7 cellular contexts compared by ENCODE assay signal in genomic region chr4:153152453-153153338, GRCh38. TPM values are rescaled to one million over a fixed set of nuclear protein-coding genes. Genes with fewer than 3 reads are reported as not detected.
DNase-seq lines count a peak whose midpoint lies in the region; ATAC-seq and TF ChIP-seq lines count a peak whose summit lies in the region.

No MANE protein-coding gene starts in this region.

- TF ChIP-seq CTCF in epithelial cell of esophagus (IDR thresholded peaks at IDR 0.05; ENCODE audit: insufficient read depth, low read depth, low read length, missing control alignments): no peak

- peak overlapping the region; percentile 50 for H3K4me3 ChIP-seq in epithelial cell of esophagus (ENCODE audit: low read length)

- ATAC-seq in GM18873 (IDR thresholded peaks at IDR 0.05; ENCODE audit: low FRiP score, unreplicated experiment): peak; percentile 3
- ATAC-seq in HG03175 (IDR thresholded peaks at IDR 0.05; ENCODE audit: unreplicated experiment): peak; percentile 30

- DNase-seq in NCI-H526 (lab: John Stamatoyannopoulos, UW): peak; percentile 71 to 85
- peak; percentile 85 for DNase-seq in activated CD8-positive, alpha-beta memory T cell treated with anti-CD3 and anti-CD28 coated beads, Interleukin-2, amount 50 U/mL, for 48 hours
- peak; percentile 14 for DNase-seq in epithelial cell of esophagus (ENCODE audit: low read depth)
- DNase-seq in myocyte (ENCODE audit: low read depth): peak; percentile 72
- DNase-seq in stimulated activated naive CD4-positive, alpha-beta T cell (lab: John Stamatoyannopoulos, UW): peak; percentile 37 to 70 (median 52)

RNA-seq across cellular contexts. Expression of gene TRIM2, which starts 51.5 kb away (rescaled TPM):
- 8.0 and 8.3 TPM in 2 replicates for total RNA-seq in myocyte
- polyA plus RNA-seq in myocyte (2012): 2.8 TPM

Comparison
In these comparisons a context has a peak if more than half of its experiments do, and no peak if none do; other contexts are left out.
1. Peak in every context shown above with its lines: DNase-seq, ATAC-seq and H3K4me3 ChIP-seq.
2. DNase-seq: peak in every context shown above with its lines; median percentile 85 in activated CD8-positive, alpha-beta memory T cell treated with anti-CD3 and anti-CD28 coated beads, Interleukin-2, amount 50 U/mL, for 48 hours; 78 in NCI-H526; 72 in myocyte; 52 in stimulated activated naive CD4-positive, alpha-beta T cell; 14 in epithelial cell of esophagus.